ENCODE assay signal across 12 cellular contexts in the genomic region with DNA sequence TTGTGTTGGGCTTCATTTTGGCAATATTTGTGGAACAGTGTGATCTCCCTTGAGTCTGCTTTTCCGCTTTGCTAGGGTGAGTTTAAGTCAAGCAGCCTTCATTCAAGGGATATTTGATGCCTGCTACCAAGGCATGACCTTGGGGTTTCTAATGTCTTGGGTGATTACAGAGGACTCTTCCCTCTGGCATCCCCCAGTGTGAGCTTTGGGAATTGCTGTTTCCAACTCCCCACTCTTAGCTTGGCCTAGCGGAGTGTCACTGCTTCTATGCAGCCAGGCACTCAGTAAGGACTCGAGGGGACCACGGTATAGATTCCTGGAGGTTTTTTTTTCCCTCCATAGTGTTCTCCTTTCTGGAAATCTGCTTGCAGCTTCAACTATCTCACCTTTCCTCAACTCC. TPM values are rescaled to one million over a fixed set of nuclear protein-coding genes. Genes with fewer than 3 reads are reported as not detected.
DNase-seq lines count a peak whose midpoint lies in the region; ATAC-seq, FAIRE-seq and TF ChIP-seq lines count a peak whose summit lies in the region.
"Had no signal": no experiment of that assay in that cellular context is flagged by ENCODE, and none has a peak within 500 bp of the region (broad histone marks: within the 10 kb centered on the region; RNA-seq: fewer than 3 reads in every experiment).

No MANE protein-coding gene starts in this region.

- H3K9me3 ChIP-seq in K562 (replicated peaks; ENCODE audit: control insufficient read depth, insufficient read depth, low read depth, low read length): no peaks in the 10 kb centered on the region
- H3K9me3 ChIP-seq: ovary had no signal

- POLR2A ChIA-PET in K562 (lab: Yijun Ruan, JAX): interaction anchor here (1.0 to 1.2 kb wide), 2 partner anchors 9 kb away, joined by 3 read pairs; no protein-coding TSS in a partner anchor

- no TSS peak for BruUV-seq in K562 (replicated peaks; lab: Mats Ljungman, UMichigan)

- CTCF ChIA-PET in K562 (lab: Yijun Ruan, JAX; ENCODE audit: low intra/inter-chr PET ratio): no interaction called here

- H3K4me3 ChIP-seq in K562: no peak overlapping the region
- H3K4me3 ChIP-seq: ovary had no signal

- no peak overlapping the region for H2AFZ ChIP-seq in K562 (ENCODE audit: low read depth, low read length)

- no peak overlapping the region for H3K27ac ChIP-seq in K562 (ENCODE audit: extremely low read depth, low read depth, low read length)
- H3K27ac ChIP-seq: ovary had no signal

- intact Hi-C loops in K562 (cut with micrococcal nuclease): loop anchor here (2.0 kb wide), 1 partner anchor 100 kb away; no protein-coding TSS in a partner anchor

- H3K79me2 ChIP-seq in K562 (ENCODE audit: control insufficient read depth, insufficient read depth, low read length): no peaks in the 10 kb centered on the region

- WGBS in K562 (ENCODE audit: insufficient coverage, low coverage, missing lambda C conversion rate): 4% methylated on average over 4 of the region's 4 CpGs

- DNase-seq in EL: peak; percentile 8
- peak; percentile 19 for DNase-seq in M059J (ENCODE audit: low read depth)
- peak in 2 of 4 experiments; percentile 27 to 30 for DNase-seq in K562 (ENCODE audit: extremely low read depth in 1 of 4, low spot score in 3 of 4)
- DNase-seq in myocyte (ENCODE audit: low read depth): peak; percentile 42
- DNase-seq in H4 (ENCODE audit: low spot score): no peak
- no peak for DNase-seq in effector CD8-positive, alpha-beta T cell (lab: John Stamatoyannopoulos, UW)
- DNase-seq: activated CD4-positive, CD25-positive, alpha-beta regulatory T cell treated with anti-CD3 and anti-CD28 coated beads, Interleukin-2, amount 50 U/mL, for 72 hours; NCI-H2081 treated with DMSO at 0.1 percent for 48 hours; ovary had no signal

- H3K27me3 ChIP-seq in K562 (ENCODE audit: control insufficient read depth in 2 of 2, insufficient read depth in 2 of 2, low read length in 2 of 2): no peaks in the 10 kb centered on the region; a peak in 2 of 5 replicates
- H3K27me3 ChIP-seq: ovary had no signal

- TF ChIP-seq EP300 in K562 (IDR thresholded peaks at IDR 0.05; ENCODE audit: low read length): no peak

- ATAC-seq in K562: peak; percentile 90
- ATAC-seq in HG03045 (IDR thresholded peaks at IDR 0.05; ENCODE audit: unreplicated experiment): no peak
- ATAC-seq in GM18498 (IDR thresholded peaks at IDR 0.05; ENCODE audit: unreplicated experiment): no peak
- ATAC-seq: activated naive CD4-positive, alpha-beta T cell treated with anti-CD3 and anti-CD28 coated beads, Interleukin-2, amount 50 U/mL, for 72 hours had no signal

- no peaks in the 10 kb centered on the region for H4K20me1 ChIP-seq in K562 (replicated peaks; ENCODE audit: control insufficient read depth, insufficient read depth, low read length)

- H3K36me3 ChIP-seq in K562 (ENCODE audit: control insufficient read depth, insufficient read depth, low read length): peaks cover 2% of the 10 kb centered on the region; the same call in 1 of the 3 replicates
- H3K36me3 ChIP-seq: ovary had no signal

- TF ChIP-seq CTCF in K562 (IDR thresholded peaks at IDR 0.05 in 2 of 3, conservative IDR thresholded peaks at IDR 0.05 in 1 of 3; ENCODE audit: insufficient read depth in 2 of 3, low read depth in 1 of 3, low read length in 3 of 3): peak; percentile 51 to 57 (median 55); a peak in 5 of 6 replicates

- no peaks in the 10 kb centered on the region; a peak in 1 of 5 replicates for H3K4me1 ChIP-seq in K562 (replicated peaks in 1 of 2; ENCODE audit: control insufficient read depth in 2 of 2, insufficient read depth in 2 of 2, low read length in 2 of 2)

- FAIRE-seq in K562 (lab: Jason Lieb, UNC): peak; percentile 26

- no peaks in the 10 kb centered on the region for H3K9me1 ChIP-seq in K562 (ENCODE audit: control insufficient read depth, insufficient read depth, low read length)

- TF ChIP-seq POLR2A in K562 (conservative IDR thresholded peaks at IDR 0.05): no peak

- in situ Hi-C loops in K562 (cut with MboI): no loop called here

- H3K4me2 ChIP-seq in K562 (ENCODE audit: insufficient read depth, low read length): no peak overlapping the region

- H3K9ac ChIP-seq in K562 (ENCODE audit: insufficient read depth in 1 of 2, low read depth in 2 of 2, low read length in 2 of 2): no peak overlapping the region

- TF ChIP-seq RAD21 in K562 (CRISPR knock-in tag; conservative IDR thresholded peaks at IDR 0.05 in 1 of 2, IDR thresholded peaks at IDR 0.05 in 1 of 2): peak in 1 of 2 experiments; percentile 62; a peak in 2 of 4 replicates

TF ChIP-seq in K562, 482 proteins besides CTCF, POLR2A, EP300 and RAD21 (continues in another document):
- TF ChIP-seq EZH2 (IDR thresholded peaks at IDR 0.05; ENCODE audit: borderline replicate concordance, low read depth, low read length) (no peak), ZSCAN29 (IDR thresholded peaks at IDR 0.05) (no peak), ESRRA (IDR thresholded peaks at IDR 0.05; ENCODE audit: borderline replicate concordance, low read depth) (peak; percentile 28; the same call in 1 of the 2 replicates)

RNA-seq across cellular contexts. Expression of gene GCNT3, which starts 21.1 kb away (rescaled TPM):
- total RNA-seq in M059J (2014; rRNA removed; shearing (Covaris generic)): 1.1 and 1.6 TPM in 2 replicates
- not detected in 2 replicates for total RNA-seq in K562 (2011; cell fraction: chromatin; rRNA removed; ENCODE audit: low replicate concordance)
- total RNA-seq in K562 (2011; cell fraction: nucleolus; rRNA removed): under 0.01 TPM in 1 of 2 replicates, not detected in the other
- total RNA-seq in K562 (2011; cell fraction: nucleoplasm; rRNA removed): not detected in 2 replicates
- total RNA-seq in K562 (2014; rRNA removed) (0.24 TPM in 1 of 2 replicates, not detected in the other), K562 (2014; rRNA removed; fragmentation: Illumina TruSeq; extraction: Trizol) (not detected in 2 replicates), K562 (2015; rRNA removed; fragmentation: Illumina TruSeq; extraction: Trizol) (0.07 TPM in 1 of 2 replicates, not detected in the other), K562 (2021) (0.11 TPM in 1 of 2 replicates, not detected in the other), myocyte (0.68 and 1.7 TPM in 2 replicates)
- polyA plus RNA-seq in K562 (2011; rRNA removed) (0.08 and 0.16 TPM in 2 replicates), K562 (2014; fragmentation: Illumina TruSeq; extraction: Trizol) (not detected in 2 replicates), K562 (2014; fragmentation: Nextera tagmentation; extraction: Ambion mirVana) (under 1 TPM; 0.30 to 0.35 TPM), K562 (2014; rRNA removed) (not detected in 2 replicates)
- 0.04 TPM in 1 of 2 replicates, not detected in the other for polyA plus RNA-seq in K562 (2011; cell fraction: cytosol; rRNA removed)
- polyA plus RNA-seq in K562 (2011; cell fraction: nucleus; rRNA removed): 0.07 TPM in 1 of 2 replicates, not detected in the other
- polyA plus RNA-seq in K562 (2012): 0.11 and 0.13 TPM in 2 replicates
- 0.46 TPM in 1 of 2 replicates, not detected in the other for polyA minus RNA-seq in K562 (2011; rRNA and poly(A)+ RNA removed)
- polyA minus RNA-seq in K562 (2011; cell fraction: cytosol; rRNA and poly(A)+ RNA removed): not detected in 2 replicates
- polyA minus RNA-seq in K562 (2011; cell fraction: nucleus; rRNA and poly(A)+ RNA removed): not detected in 2 replicates
- polyA plus RNA-seq in myocyte (2012): 0.35 TPM
- 1.2 and 4.1 TPM in 2 replicates for total RNA-seq in H4 (2014; rRNA removed; shearing (Covaris generic))
- total RNA-seq: activated naive CD4-positive, alpha-beta T cell treated with anti-CD3 and anti-CD28 coated beads, Interleukin-2, amount 50 U/mL, for 72 hours had no signal

RNA-seq across cellular contexts. Expression of gene GTF2A2, which starts 24.6 kb away (rescaled TPM):
- 80.8 and 93.3 TPM in 2 replicates for total RNA-seq in M059J (2014; rRNA removed; shearing (Covaris generic))
- 10.7 and 24.3 TPM in 2 replicates for total RNA-seq in K562 (2011; cell fraction: chromatin; rRNA removed; ENCODE audit: low replicate concordance)
- 9.5 and 11.7 TPM in 2 replicates for total RNA-seq in K562 (2011; cell fraction: nucleolus; rRNA removed)
- 17.7 and 36.6 TPM in 2 replicates for total RNA-seq in K562 (2011; cell fraction: nucleoplasm; rRNA removed)
- 104 and 128 TPM in 2 replicates for total RNA-seq in K562 (2014; rRNA removed)
- 173 and 212 TPM in 2 replicates for total RNA-seq in K562 (2014; rRNA removed; fragmentation: Illumina TruSeq; extraction: Trizol)
- 144 and 167 TPM in 2 replicates for total RNA-seq in K562 (2015; rRNA removed; fragmentation: Illumina TruSeq; extraction: Trizol)
- total RNA-seq in K562 (2021): 220 and 237 TPM in 2 replicates
- polyA plus RNA-seq in K562 (2011; rRNA removed): 106 and 159 TPM in 2 replicates
- polyA plus RNA-seq in K562 (2011; cell fraction: cytosol; rRNA removed): 73.3 and 80.2 TPM in 2 replicates
- polyA plus RNA-seq in K562 (2011; cell fraction: nucleus; rRNA removed): 32.4 and 47.1 TPM in 2 replicates
- 118 and 160 TPM in 2 replicates for polyA plus RNA-seq in K562 (2012)
- polyA plus RNA-seq in K562 (2014; fragmentation: Illumina TruSeq; extraction: Trizol): 149 and 172 TPM in 2 replicates
- polyA plus RNA-seq in K562 (2014; fragmentation: Nextera tagmentation; extraction: Ambion mirVana): 100 to 1,000 TPM; 523 to 656 TPM
- 133 TPM in 2 replicates for polyA plus RNA-seq in K562 (2014; rRNA removed)
- 30.8 and 33.9 TPM in 2 replicates for polyA minus RNA-seq in K562 (2011; rRNA and poly(A)+ RNA removed)
- 15.9 and 44.0 TPM in 2 replicates for polyA minus RNA-seq in K562 (2011; cell fraction: cytosol; rRNA and poly(A)+ RNA removed)
- polyA minus RNA-seq in K562 (2011; cell fraction: nucleus; rRNA and poly(A)+ RNA removed): 12.9 and 18.3 TPM in 2 replicates
- total RNA-seq in myocyte: 60.9 and 84.8 TPM in 2 replicates
- 104 TPM for polyA plus RNA-seq in myocyte (2012)
- total RNA-seq in H4 (2014; rRNA removed; shearing (Covaris generic)): 78.9 and 105 TPM in 2 replicates

RNA-seq across cellular contexts. Expression of gene BNIP2, which starts 56.4 kb away (rescaled TPM):
- 95.3 and 115 TPM in 2 replicates for total RNA-seq in M059J (2014; rRNA removed; shearing (Covaris generic))
- 33.5 and 119 TPM in 2 replicates for total RNA-seq in K562 (2011; cell fraction: chromatin; rRNA removed; ENCODE audit: low replicate concordance)
- total RNA-seq in K562 (2011; cell fraction: nucleolus; rRNA removed): 18.8 and 20.8 TPM in 2 replicates
- 43.7 and 69.2 TPM in 2 replicates for total RNA-seq in K562 (2011; cell fraction: nucleoplasm; rRNA removed)
- total RNA-seq in K562 (2014; rRNA removed) (64.5 and 88.0 TPM in 2 replicates), K562 (2014; rRNA removed; fragmentation: Illumina TruSeq; extraction: Trizol) (63.4 and 82.2 TPM in 2 replicates), K562 (2015; rRNA removed; fragmentation: Illumina TruSeq; extraction: Trizol) (53.2 and 53.7 TPM in 2 replicates), K562 (2021) (38.6 and 46.6 TPM in 2 replicates), myocyte (190 and 231 TPM in 2 replicates)
- polyA plus RNA-seq in K562 (2011; rRNA removed) (26.7 and 44.8 TPM in 2 replicates), K562 (2014; fragmentation: Illumina TruSeq; extraction: Trizol) (50.8 and 52.5 TPM in 2 replicates), K562 (2014; fragmentation: Nextera tagmentation; extraction: Ambion mirVana) (10 to 100 TPM; 19.6 to 22.2 TPM), K562 (2014; rRNA removed) (54.8 and 73.8 TPM in 2 replicates)
- 17.8 and 17.9 TPM in 2 replicates for polyA plus RNA-seq in K562 (2011; cell fraction: cytosol; rRNA removed)
- 16.2 and 18.5 TPM in 2 replicates for polyA plus RNA-seq in K562 (2011; cell fraction: nucleus; rRNA removed)
- polyA plus RNA-seq in K562 (2012): 32.3 and 43.9 TPM in 2 replicates
- polyA minus RNA-seq in K562 (2011; rRNA and poly(A)+ RNA removed): 47.9 and 51.4 TPM in 2 replicates
- polyA minus RNA-seq in K562 (2011; cell fraction: cytosol; rRNA and poly(A)+ RNA removed): 27.0 and 32.9 TPM in 2 replicates
- polyA minus RNA-seq in K562 (2011; cell fraction: nucleus; rRNA and poly(A)+ RNA removed): 21.9 and 50.0 TPM in 2 replicates
- 41.5 TPM for polyA plus RNA-seq in myocyte (2012)
- total RNA-seq in H4 (2014; rRNA removed; shearing (Covaris generic)): 83.9 and 92.3 TPM in 2 replicates

Comparison
In these comparisons a context has a peak if more than half of its experiments do, and no peak if none do; other contexts are left out.
1. DNase-seq: peak in EL (single experiment), M059J (single experiment) and myocyte (single experiment); none in H4 (single experiment) and effector CD8-positive, alpha-beta T cell (single experiment).